Comparison of ENCODE assay signal across 24 cellular contexts in genomic region chr6:14730654-14731053, GRCh38.
DNase-seq lines count a peak whose midpoint lies in the region; ATAC-seq and TF ChIP-seq lines count a peak whose summit lies in the region.
"Had no signal": no experiment of that assay in that cellular context is flagged by ENCODE, and none has a peak within 500 bp of the region (broad histone marks: within the 10 kb centered on the region; RNA-seq: fewer than 3 reads in every experiment).

No MANE protein-coding gene starts in this region.

- H3K27ac ChIP-seq in DOHH2 (ENCODE audit: low read depth, low read length) (peak overlapping the region; percentile 94), smooth muscle cell (ENCODE audit: low read depth) (peak overlapping the region; percentile 43)
- H3K27ac ChIP-seq: body of pancreas, colonic mucosa, SJCRH30, VCaP had no signal

- H3F3A ChIP-seq in DOHH2 (ENCODE audit: control insufficient read depth, insufficient read depth) (peaks cover 13% of the 10 kb centered on the region), smooth muscle cell (ENCODE audit: low read depth) (peaks cover 7% of the 10 kb centered on the region)

- 37% methylated on average over 9 of the region's 9 CpGs for WGBS in smooth muscle cell (ENCODE audit: low lambda C conversion rate)

- H3K27me3 Mint-ChIP-seq in activated naive CD8-positive, alpha-beta T cell treated with anti-CD3 and anti-CD28 coated beads, Interleukin-2, amount 10 ng/mL, durations not matched to agents 7 days and 5 days = no peaks in the 10 kb centered on the region
- H3K27me3 Mint-ChIP-seq: type B pancreatic cell had no signal

- peaks cover 7% of the 10 kb centered on the region for H3K9me3 Mint-ChIP-seq in activated naive CD8-positive, alpha-beta T cell treated with anti-CD3 and anti-CD28 coated beads, Interleukin-2, amount 10 ng/mL, durations not matched to agents 7 days and 5 days

- H3K4me3 Mint-ChIP-seq in activated naive CD8-positive, alpha-beta T cell treated with anti-CD3 and anti-CD28 coated beads, Interleukin-2, amount 10 ng/mL, durations not matched to agents 7 days and 5 days = no peak overlapping the region
- H3K4me3 Mint-ChIP-seq: endodermal cell; T-helper 1 cell treated with Interleukin-12 subunit alpha and Interleukin-12 subunit beta and Interleukin-4 antibody, amounts not matched to agents 30 μg/mL and 1 μg/mL, for 36 hours; type B pancreatic cell had no signal

- peaks cover 72% of the 10 kb centered on the region for H3K4me1 ChIP-seq in DOHH2 (ENCODE audit: control insufficient read depth, low read length)
- H3K4me1 ChIP-seq in smooth muscle cell (ENCODE audit: low read depth) = peaks cover 16% of the 10 kb centered on the region
- H3K4me1 ChIP-seq: body of pancreas, colonic mucosa had no signal

- H3K27me3 ChIP-seq in DOHH2 (ENCODE audit: control insufficient read depth, low read length) (no peaks in the 10 kb centered on the region), smooth muscle cell (ENCODE audit: low read depth) (no peaks in the 10 kb centered on the region)
- H3K27me3 ChIP-seq: BLaER1 treated with 17β-estradiol and CSF1 and Interleukin-3, amounts not matched to agents 10 nM and 100 nM; body of pancreas; colonic mucosa; SJCRH30 had no signal

- peak overlapping the region; percentile 21 for H3K27ac Mint-ChIP-seq in activated naive CD8-positive, alpha-beta T cell treated with anti-CD3 and anti-CD28 coated beads, Interleukin-2, amount 10 ng/mL, durations not matched to agents 7 days and 5 days
- H3K27ac Mint-ChIP-seq: endodermal cell, type B pancreatic cell had no signal

- no peaks in the 10 kb centered on the region for H3K9me2 ChIP-seq in DOHH2 (replicated peaks; ENCODE audit: control insufficient read depth, low read length)

- H4K20me1 ChIP-seq in DOHH2 (ENCODE audit: control insufficient read depth, insufficient read depth, low read depth, low read length) (no peaks in the 10 kb centered on the region), smooth muscle cell (ENCODE audit: low read depth) (no peaks in the 10 kb centered on the region)
- H4K20me1 ChIP-seq: BLaER1 treated with 17β-estradiol and CSF1 and Interleukin-3, amounts not matched to agents 10 nM and 100 nM had no signal

- H3K4me2 ChIP-seq in DOHH2 (ENCODE audit: low read length) = peak overlapping the region; percentile 91
- H3K4me2 ChIP-seq in smooth muscle cell = peak overlapping the region; percentile 18

- H3K9me3 ChIP-seq in DOHH2 (ENCODE audit: control insufficient read depth, insufficient read depth, low read length) (no peaks in the 10 kb centered on the region), smooth muscle cell (replicated peaks; ENCODE audit: low read depth) (no peaks in the 10 kb centered on the region)
- H3K9me3 ChIP-seq: body of pancreas, colonic mucosa, HAP-1, SJCRH30 had no signal

- POLR2A ChIA-PET in activated naive CD8-positive, alpha-beta T cell treated with anti-CD3 and anti-CD28 coated beads, Interleukin-2, amount 10 ng/mL, durations not matched to agents 7 days and 5 days (lab: Charles Lee) = no interaction called here

- peaks cover 27% of the 10 kb centered on the region for H3K36me3 Mint-ChIP-seq in activated naive CD8-positive, alpha-beta T cell treated with anti-CD3 and anti-CD28 coated beads, Interleukin-2, amount 10 ng/mL, durations not matched to agents 7 days and 5 days
- H3K36me3 Mint-ChIP-seq: type B pancreatic cell had no signal

- peak overlapping the region; percentile 68 for H3K4me3 ChIP-seq in DOHH2 (ENCODE audit: low read length)
- H3K4me3 ChIP-seq in smooth muscle cell = no peak overlapping the region
- H3K4me3 ChIP-seq: BLaER1 treated with 17β-estradiol and CSF1 and Interleukin-3, amounts not matched to agents 10 nM and 100 nM; body of pancreas; colonic mucosa; GM12878; HAP-1; SJCRH30 had no signal

- DNase-seq in activated CD4-positive, alpha-beta T cell treated with anti-CD3 and anti-CD28 coated beads for 48 hours = peak; percentile 2
- DNase-seq in activated CD4-positive, alpha-beta T cell treated with anti-CD3 and anti-CD28 coated beads, Interleukin-2, amount 50 U/mL, for 4 hours = no peak
- DNase-seq in activated naive CD8-positive, alpha-beta T cell treated with anti-CD3 and anti-CD28 coated beads, Interleukin-2, amount 10 ng/mL, durations not matched to agents 7 days and 5 days = no peak
- DNase-seq in smooth muscle cell (lab: John Stamatoyannopoulos, UW; ENCODE audit: unreplicated experiment) (no peak), T-helper 2 cell (no peak), NCI-H187 (lab: John Stamatoyannopoulos, UW) (no peak)
- DNase-seq: 8988T, body of pancreas, colonic mucosa, endodermal cell, head of caudate nucleus, NCI-H1436, NCI-H2171 treated with DMSO at 0.1 percent for 48 hours, NCI-H526 treated with DMSO at 0.1 percent for 48 hours, SJCRH30 had no signal

- no peaks in the 10 kb centered on the region for H3K79me2 ChIP-seq in DOHH2 (ENCODE audit: control insufficient read depth, low read length)
- no peaks in the 10 kb centered on the region for H3K79me2 ChIP-seq in smooth muscle cell (ENCODE audit: low read depth)

- H2AFZ ChIP-seq in smooth muscle cell (ENCODE audit: low read depth) = no peak overlapping the region

- no peak for ATAC-seq in activated naive CD8-positive, alpha-beta T cell treated with anti-CD3 and anti-CD28 coated beads, Interleukin-2, amount 10 ng/mL, durations not matched to agents 7 days and 5 days (ENCODE audit: low read depth)
- ATAC-seq in GM21619 (IDR thresholded peaks at IDR 0.05; ENCODE audit: unreplicated experiment) = no peak
- ATAC-seq: body of pancreas, GM12878, left lobe of liver had no signal

- H3K36me3 ChIP-seq in DOHH2 (ENCODE audit: control insufficient read depth, low read length) = peaks cover 12% of the 10 kb centered on the region
- H3K36me3 ChIP-seq in smooth muscle cell (ENCODE audit: low read depth) = no peaks in the 10 kb centered on the region
- H3K36me3 ChIP-seq: BLaER1 treated with 17β-estradiol and CSF1 and Interleukin-3, amounts not matched to agents 10 nM and 100 nM; colonic mucosa; HAP-1; SJCRH30 had no signal

- peaks cover 52% of the 10 kb centered on the region for H3K4me1 Mint-ChIP-seq in activated naive CD8-positive, alpha-beta T cell treated with anti-CD3 and anti-CD28 coated beads, Interleukin-2, amount 10 ng/mL, durations not matched to agents 7 days and 5 days

- no peak overlapping the region for H3K9ac ChIP-seq in smooth muscle cell (ENCODE audit: low read depth)
- H3K9ac ChIP-seq: BLaER1 treated with 17β-estradiol and CSF1 and Interleukin-3, amounts not matched to agents 10 nM and 100 nM had no signal

- TF ChIP-seq CTCF in DOHH2 (IDR thresholded peaks at IDR 0.05; ENCODE audit: low read depth, low read length, poor library complexity, severe bottlenecking) (no peak), smooth muscle cell (IDR thresholded peaks at IDR 0.05; ENCODE audit: borderline replicate concordance, insufficient read depth, poor library complexity, severe bottlenecking) (no peak)
